11 cellular contexts compared by ENCODE assay signal in genomic region chr7:117230276-117231046, GRCh38.
A peak's percentile ranks its signal among the peaks of the same experiment; 100 is the strongest.
DNase-seq lines count a peak whose midpoint lies in the region; ATAC-seq and TF ChIP-seq lines count a peak whose summit lies in the region.
"Had no signal": no experiment of that assay in that cellular context is flagged by ENCODE, and none has a peak within 500 bp of the region (broad histone marks: within the 10 kb centered on the region; RNA-seq: fewer than 3 reads in every experiment).

No MANE protein-coding gene starts in this region.

- intact Hi-C loops in CD4-positive, alpha-beta memory T cell (cut with micrococcal nuclease): no loop called here
- intact Hi-C loops in right lobe of liver (cut with DNase I): no loop called here

- peaks cover 0 to 8% (median 3%) of the 10 kb centered on the region in 8 donors for H3K9me3 Mint-ChIP-seq in CD4-positive, alpha-beta memory T cell

- H3K27ac Mint-ChIP-seq in CD4-positive, alpha-beta memory T cell: no peak overlapping the region
- H3K27ac Mint-ChIP-seq: activated naive CD4-positive, alpha-beta T cell treated with anti-CD3 and anti-CD28 coated beads, Interleukin-2, amount 50 U/mL, for 72 hours had no signal

- no peak overlapping the region for H3K4me3 Mint-ChIP-seq in CD4-positive, alpha-beta memory T cell
- H3K4me3 Mint-ChIP-seq: neural crest cell had no signal

- H3K27me3 ChIP-seq in CD4-positive, alpha-beta memory T cell (ENCODE audit: insufficient read depth, low read length): no peaks in the 10 kb centered on the region
- H3K27me3 ChIP-seq in right lobe of liver: no peaks in the 10 kb centered on the region

- H3K27ac ChIP-seq in CD4-positive, alpha-beta memory T cell (ENCODE audit: low read depth, low read length): no peak overlapping the region
- no peak overlapping the region for H3K27ac ChIP-seq in right lobe of liver

- no peaks in the 10 kb centered on the region for H3K27me3 Mint-ChIP-seq in CD4-positive, alpha-beta memory T cell

- H3K36me3 Mint-ChIP-seq in CD4-positive, alpha-beta memory T cell: no peaks in the 10 kb centered on the region
- H3K36me3 Mint-ChIP-seq: activated naive CD4-positive, alpha-beta T cell treated with anti-CD3 and anti-CD28 coated beads, Interleukin-2, amount 50 U/mL, for 72 hours had no signal

- CTCF ChIA-PET in CD4-positive, alpha-beta memory T cell (lab: Charles Lee; ENCODE audit: partially characterized antibody): no interaction called here

- no peak overlapping the region for H3K4me3 ChIP-seq in CD4-positive, alpha-beta memory T cell (ENCODE audit: low read length in 2 of 2)
- no peak overlapping the region for H3K4me3 ChIP-seq in right lobe of liver

- ATAC-seq in GM18858 (IDR thresholded peaks at IDR 0.05; ENCODE audit: unreplicated experiment) (peak; percentile 61), HG02678 (IDR thresholded peaks at IDR 0.05; ENCODE audit: unreplicated experiment) (peak; percentile 78), right lobe of liver (no peak)
- ATAC-seq: activated naive CD4-positive, alpha-beta T cell treated with anti-CD3 and anti-CD28 coated beads, Interleukin-2, amount 50 U/mL, for 72 hours had no signal

- no peak for TF ChIP-seq CTCF in right lobe of liver (IDR thresholded peaks at IDR 0.05)

- H3K4me1 Mint-ChIP-seq in CD4-positive, alpha-beta memory T cell: no peaks in the 10 kb centered on the region

- no peak for TF ChIP-seq POLR2A in right lobe of liver (IDR thresholded peaks at IDR 0.05)

- POLR2A ChIA-PET in CD4-positive, alpha-beta memory T cell (lab: Charles Lee; ENCODE audit: partially characterized antibody): no interaction called here

- DNase-seq in LHCN-M2 (ENCODE audit: low read depth) (peak; percentile 18), non-pigmented ciliary epithelial cell (ENCODE audit: low read depth) (peak; percentile 90), HT-29 (ENCODE audit: low spot score) (no peak), right lobe of liver (no peak), HuH-7.5 (ENCODE audit: low spot score) (no peak)
- no peak for DNase-seq in CD4-positive, alpha-beta memory T cell
- DNase-seq: T-helper 9 cell had no signal

- WGBS in right lobe of liver (ENCODE audit: insufficient coverage, low coverage, low lambda C conversion rate, missing lambda C conversion rate): 93% methylated on average over 4 of the region's 4 CpGs

- H3K4me1 ChIP-seq in CD4-positive, alpha-beta memory T cell (ENCODE audit: insufficient read depth, low read length): no peaks in the 10 kb centered on the region
- no peaks in the 10 kb centered on the region for H3K4me1 ChIP-seq in right lobe of liver

- no peaks in the 10 kb centered on the region for H3K36me3 ChIP-seq in CD4-positive, alpha-beta memory T cell (ENCODE audit: insufficient read depth, low read length)
- H3K36me3 ChIP-seq in right lobe of liver: no peaks in the 10 kb centered on the region

- H3K9me3 ChIP-seq in CD4-positive, alpha-beta memory T cell (ENCODE audit: control insufficient read depth in 1 of 2, low read length in 2 of 2): no peaks in the 10 kb centered on the region
- no peaks in the 10 kb centered on the region for H3K9me3 ChIP-seq in right lobe of liver

Comparison
In these comparisons a context has a peak if more than half of its experiments do, and no peak if none do; other contexts are left out.
1. ATAC-seq: peak in GM18858 (single experiment) and HG02678 (single experiment); none in right lobe of liver (0 of 4).
2. DNase-seq: peak in LHCN-M2 (single experiment) and non-pigmented ciliary epithelial cell (single experiment); none in CD4-positive, alpha-beta memory T cell (0 of 5), HT-29 (single experiment), right lobe of liver (0 of 3) and HuH-7.5 (single experiment).